1 cellular context compared by ENCODE assay signal in the genomic region with DNA sequence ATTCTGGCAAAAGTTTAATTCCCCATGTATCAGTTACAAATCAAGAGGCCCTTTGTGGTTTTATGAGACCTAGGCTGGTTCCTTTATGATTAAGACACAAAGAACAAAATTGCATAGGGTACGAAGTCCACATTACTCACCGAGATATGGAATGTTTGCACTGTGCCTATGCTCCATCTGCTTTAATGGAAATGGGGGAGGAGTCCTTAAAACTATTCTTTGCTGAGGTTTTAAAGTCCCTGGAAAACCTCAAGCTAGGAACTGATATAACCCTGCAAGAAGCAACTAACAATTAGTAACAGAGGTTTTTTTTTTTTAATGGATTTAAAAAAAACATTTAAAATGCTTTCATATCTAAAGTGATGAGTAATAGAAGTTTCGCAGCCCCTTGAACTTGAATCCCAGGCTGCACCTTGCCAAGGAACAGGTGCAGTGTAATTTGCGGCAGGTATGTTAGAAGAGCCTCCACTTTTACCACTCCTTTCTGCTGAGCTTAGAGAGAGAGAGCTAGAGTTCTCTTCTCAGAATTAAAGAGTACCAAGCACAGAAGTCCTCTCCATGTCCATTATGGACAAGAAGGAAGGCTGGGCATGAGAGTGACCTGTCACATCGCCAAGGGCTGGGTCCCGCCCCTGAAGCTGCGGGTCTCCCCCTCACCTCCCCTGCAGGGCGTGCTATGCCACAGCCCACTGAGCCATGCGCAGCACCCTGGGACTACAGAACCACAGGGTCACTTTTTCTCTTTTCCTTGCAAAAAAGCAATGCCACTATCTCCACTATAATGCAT.
A peak's percentile ranks its signal among the peaks of the same experiment; 100 is the strongest.
TF ChIP-seq lines count a peak whose summit lies in the region.

No MANE protein-coding gene starts in this region.

TF ChIP-seq in HepG2, 621 proteins besides CTCF, POLR2A, EP300 and RAD21 (continued from another document and continues in another):
- TF ChIP-seq, protein P1, sequence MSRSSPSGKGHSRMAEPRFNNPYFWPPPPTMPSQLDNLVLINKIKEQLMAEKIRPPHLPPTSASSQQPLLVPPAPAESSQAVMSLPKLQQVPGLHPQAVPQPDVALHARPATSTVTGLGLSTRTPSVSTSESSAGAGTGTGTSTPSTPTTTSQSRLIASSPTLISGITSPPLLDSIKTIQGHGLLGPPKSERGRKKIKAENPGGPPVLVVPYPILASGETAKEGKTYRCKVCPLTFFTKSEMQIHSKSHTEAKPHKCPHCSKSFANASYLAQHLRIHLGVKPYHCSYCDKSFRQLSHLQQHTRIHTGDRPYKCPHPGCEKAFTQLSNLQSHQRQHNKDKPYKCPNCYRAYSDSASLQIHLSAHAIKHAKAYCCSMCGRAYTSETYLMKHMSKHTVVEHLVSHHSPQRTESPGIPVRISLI (CRISPR knock-in tag; IDR thresholded peaks at IDR 0.05; ENCODE audit: borderline replicate concordance): peak; percentile 10; the same call in 1 of the 2 replicates
- TF ChIP-seq, protein P2, sequence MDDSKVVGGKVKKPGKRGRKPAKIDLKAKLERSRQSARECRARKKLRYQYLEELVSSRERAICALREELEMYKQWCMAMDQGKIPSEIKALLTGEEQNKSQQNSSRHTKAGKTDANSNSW (CRISPR knock-in tag; IDR thresholded peaks at IDR 0.05; ENCODE audit: borderline replicate concordance): no peak
- no peak for TF ChIP-seq KDM2A (CRISPR knock-in tag; IDR thresholded peaks at IDR 0.05; ENCODE audit: borderline replicate concordance, low read depth)
- 0 out of 2 replicates have a peak, but pooled peaks have one; percentile 47 for TF ChIP-seq SMYD3 (CRISPR knock-in tag; IDR thresholded peaks at IDR 0.05)
- TF ChIP-seq, protein P3, sequence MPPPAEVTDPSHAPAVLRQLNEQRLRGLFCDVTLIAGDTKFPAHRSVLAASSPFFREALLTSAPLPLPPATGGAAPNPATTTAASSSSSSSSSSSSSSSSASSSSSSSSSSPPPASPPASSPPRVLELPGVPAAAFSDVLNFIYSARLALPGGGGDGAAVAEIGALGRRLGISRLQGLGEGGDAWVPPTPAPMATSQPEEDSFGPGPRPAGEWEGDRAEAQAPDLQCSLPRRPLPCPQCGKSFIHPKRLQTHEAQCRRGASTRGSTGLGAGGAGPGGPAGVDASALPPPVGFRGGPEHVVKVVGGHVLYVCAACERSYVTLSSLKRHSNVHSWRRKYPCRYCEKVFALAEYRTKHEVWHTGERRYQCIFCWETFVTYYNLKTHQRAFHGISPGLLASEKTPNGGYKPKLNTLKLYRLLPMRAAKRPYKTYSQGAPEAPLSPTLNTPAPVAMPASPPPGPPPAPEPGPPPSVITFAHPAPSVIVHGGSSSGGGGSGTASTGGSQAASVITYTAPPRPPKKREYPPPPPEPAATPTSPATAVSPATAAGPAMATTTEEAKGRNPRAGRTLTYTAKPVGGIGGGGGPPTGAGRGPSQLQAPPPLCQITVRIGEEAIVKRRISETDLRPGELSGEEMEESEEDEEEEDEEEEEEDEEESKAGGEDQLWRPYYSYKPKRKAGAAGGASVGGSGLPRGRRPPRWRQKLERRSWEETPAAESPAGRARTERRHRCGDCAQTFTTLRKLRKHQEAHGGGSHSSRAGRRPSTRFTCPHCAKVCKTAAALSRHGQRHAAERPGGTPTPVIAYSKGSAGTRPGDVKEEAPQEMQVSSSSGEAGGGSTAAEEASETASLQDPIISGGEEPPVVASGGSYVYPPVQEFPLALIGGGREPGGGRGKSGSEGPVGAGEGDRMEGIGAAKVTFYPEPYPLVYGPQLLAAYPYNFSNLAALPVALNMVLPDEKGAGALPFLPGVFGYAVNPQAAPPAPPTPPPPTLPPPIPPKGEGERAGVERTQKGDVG (CRISPR knock-in tag; IDR thresholded peaks at IDR 0.05; ENCODE audit: borderline replicate concordance): no peak
- no peak for TF ChIP-seq SP1 (IDR thresholded peaks at IDR 0.05)
- no peak for TF ChIP-seq SP1 (CRISPR knock-in tag; IDR thresholded peaks at IDR 0.05)
- no peak for TF ChIP-seq U2AF2 (IDR thresholded peaks at IDR 0.05; ENCODE audit: low read depth, low read length)
- TF ChIP-seq ZNF577 (CRISPR knock-in tag; IDR thresholded peaks at IDR 0.05; ENCODE audit: borderline replicate concordance, low read depth): no peak
- 0 out of 2 replicates have a peak, but pooled peaks have one; percentile 52 for TF ChIP-seq GATA4 (IDR thresholded peaks at IDR 0.05; ENCODE audit: borderline replicate concordance, low read depth)
- no peak for TF ChIP-seq ARHGAP35 (CRISPR knock-in tag; IDR thresholded peaks at IDR 0.05; ENCODE audit: borderline replicate concordance)
- no peak for TF ChIP-seq ZFP90 (CRISPR knock-in tag; IDR thresholded peaks at IDR 0.05; ENCODE audit: borderline replicate concordance)
- TF ChIP-seq TEAD2 (CRISPR knock-in tag; IDR thresholded peaks at IDR 0.05): no peak
- TF ChIP-seq ZFP36 (IDR thresholded peaks at IDR 0.05; ENCODE audit: borderline replicate concordance, low read depth, low read length, partially characterized antibody): no peak
- no peak for TF ChIP-seq RAD51 (IDR thresholded peaks at IDR 0.05; ENCODE audit: borderline replicate concordance)
- TF ChIP-seq POLR2G (IDR thresholded peaks at IDR 0.05; ENCODE audit: low read depth, low read length): no peak; the same call in 1 of the 2 replicates
- TF ChIP-seq NFRKB (IDR thresholded peaks at IDR 0.05): no peak
- TF ChIP-seq ZNF737 (CRISPR knock-in tag; IDR thresholded peaks at IDR 0.05; ENCODE audit: borderline replicate concordance): no peak
- no peak for TF ChIP-seq ZNF788 (CRISPR knock-in tag; IDR thresholded peaks at IDR 0.05; ENCODE audit: borderline replicate concordance)
- TF ChIP-seq, protein P4, sequence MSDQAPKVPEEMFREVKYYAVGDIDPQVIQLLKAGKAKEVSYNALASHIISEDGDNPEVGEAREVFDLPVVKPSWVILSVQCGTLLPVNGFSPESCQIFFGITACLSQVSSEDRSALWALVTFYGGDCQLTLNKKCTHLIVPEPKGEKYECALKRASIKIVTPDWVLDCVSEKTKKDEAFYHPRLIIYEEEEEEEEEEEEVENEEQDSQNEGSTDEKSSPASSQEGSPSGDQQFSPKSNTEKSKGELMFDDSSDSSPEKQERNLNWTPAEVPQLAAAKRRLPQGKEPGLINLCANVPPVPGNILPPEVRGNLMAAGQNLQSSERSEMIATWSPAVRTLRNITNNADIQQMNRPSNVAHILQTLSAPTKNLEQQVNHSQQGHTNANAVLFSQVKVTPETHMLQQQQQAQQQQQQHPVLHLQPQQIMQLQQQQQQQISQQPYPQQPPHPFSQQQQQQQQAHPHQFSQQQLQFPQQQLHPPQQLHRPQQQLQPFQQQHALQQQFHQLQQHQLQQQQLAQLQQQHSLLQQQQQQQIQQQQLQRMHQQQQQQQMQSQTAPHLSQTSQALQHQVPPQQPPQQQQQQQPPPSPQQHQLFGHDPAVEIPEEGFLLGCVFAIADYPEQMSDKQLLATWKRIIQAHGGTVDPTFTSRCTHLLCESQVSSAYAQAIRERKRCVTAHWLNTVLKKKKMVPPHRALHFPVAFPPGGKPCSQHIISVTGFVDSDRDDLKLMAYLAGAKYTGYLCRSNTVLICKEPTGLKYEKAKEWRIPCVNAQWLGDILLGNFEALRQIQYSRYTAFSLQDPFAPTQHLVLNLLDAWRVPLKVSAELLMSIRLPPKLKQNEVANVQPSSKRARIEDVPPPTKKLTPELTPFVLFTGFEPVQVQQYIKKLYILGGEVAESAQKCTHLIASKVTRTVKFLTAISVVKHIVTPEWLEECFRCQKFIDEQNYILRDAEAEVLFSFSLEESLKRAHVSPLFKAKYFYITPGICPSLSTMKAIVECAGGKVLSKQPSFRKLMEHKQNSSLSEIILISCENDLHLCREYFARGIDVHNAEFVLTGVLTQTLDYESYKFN (CRISPR knock-in tag; conservative IDR thresholded peaks at IDR 0.05): peak; percentile 96
- TF ChIP-seq, protein P5, sequence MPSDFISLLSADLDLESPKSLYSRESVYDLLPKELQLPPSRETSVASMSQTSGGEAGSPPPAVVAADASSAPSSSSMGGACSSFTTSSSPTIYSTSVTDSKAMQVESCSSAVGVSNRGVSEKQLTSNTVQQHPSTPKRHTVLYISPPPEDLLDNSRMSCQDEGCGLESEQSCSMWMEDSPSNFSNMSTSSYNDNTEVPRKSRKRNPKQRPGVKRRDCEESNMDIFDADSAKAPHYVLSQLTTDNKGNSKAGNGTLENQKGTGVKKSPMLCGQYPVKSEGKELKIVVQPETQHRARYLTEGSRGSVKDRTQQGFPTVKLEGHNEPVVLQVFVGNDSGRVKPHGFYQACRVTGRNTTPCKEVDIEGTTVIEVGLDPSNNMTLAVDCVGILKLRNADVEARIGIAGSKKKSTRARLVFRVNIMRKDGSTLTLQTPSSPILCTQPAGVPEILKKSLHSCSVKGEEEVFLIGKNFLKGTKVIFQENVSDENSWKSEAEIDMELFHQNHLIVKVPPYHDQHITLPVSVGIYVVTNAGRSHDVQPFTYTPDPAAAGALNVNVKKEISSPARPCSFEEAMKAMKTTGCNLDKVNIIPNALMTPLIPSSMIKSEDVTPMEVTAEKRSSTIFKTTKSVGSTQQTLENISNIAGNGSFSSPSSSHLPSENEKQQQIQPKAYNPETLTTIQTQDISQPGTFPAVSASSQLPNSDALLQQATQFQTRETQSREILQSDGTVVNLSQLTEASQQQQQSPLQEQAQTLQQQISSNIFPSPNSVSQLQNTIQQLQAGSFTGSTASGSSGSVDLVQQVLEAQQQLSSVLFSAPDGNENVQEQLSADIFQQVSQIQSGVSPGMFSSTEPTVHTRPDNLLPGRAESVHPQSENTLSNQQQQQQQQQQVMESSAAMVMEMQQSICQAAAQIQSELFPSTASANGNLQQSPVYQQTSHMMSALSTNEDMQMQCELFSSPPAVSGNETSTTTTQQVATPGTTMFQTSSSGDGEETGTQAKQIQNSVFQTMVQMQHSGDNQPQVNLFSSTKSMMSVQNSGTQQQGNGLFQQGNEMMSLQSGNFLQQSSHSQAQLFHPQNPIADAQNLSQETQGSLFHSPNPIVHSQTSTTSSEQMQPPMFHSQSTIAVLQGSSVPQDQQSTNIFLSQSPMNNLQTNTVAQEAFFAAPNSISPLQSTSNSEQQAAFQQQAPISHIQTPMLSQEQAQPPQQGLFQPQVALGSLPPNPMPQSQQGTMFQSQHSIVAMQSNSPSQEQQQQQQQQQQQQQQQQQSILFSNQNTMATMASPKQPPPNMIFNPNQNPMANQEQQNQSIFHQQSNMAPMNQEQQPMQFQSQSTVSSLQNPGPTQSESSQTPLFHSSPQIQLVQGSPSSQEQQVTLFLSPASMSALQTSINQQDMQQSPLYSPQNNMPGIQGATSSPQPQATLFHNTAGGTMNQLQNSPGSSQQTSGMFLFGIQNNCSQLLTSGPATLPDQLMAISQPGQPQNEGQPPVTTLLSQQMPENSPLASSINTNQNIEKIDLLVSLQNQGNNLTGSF (CRISPR knock-in tag; IDR thresholded peaks at IDR 0.05): no peak
- peak; percentile 52; the same call in 1 of the 2 replicates for TF ChIP-seq FOXK1 (CRISPR knock-in tag; IDR thresholded peaks at IDR 0.05; ENCODE audit: borderline replicate concordance, low read depth)
- TF ChIP-seq, protein P6, sequence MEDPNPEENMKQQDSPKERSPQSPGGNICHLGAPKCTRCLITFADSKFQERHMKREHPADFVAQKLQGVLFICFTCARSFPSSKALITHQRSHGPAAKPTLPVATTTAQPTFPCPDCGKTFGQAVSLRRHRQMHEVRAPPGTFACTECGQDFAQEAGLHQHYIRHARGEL (CRISPR knock-in tag; IDR thresholded peaks at IDR 0.05): no peak
- TF ChIP-seq, protein P7, sequence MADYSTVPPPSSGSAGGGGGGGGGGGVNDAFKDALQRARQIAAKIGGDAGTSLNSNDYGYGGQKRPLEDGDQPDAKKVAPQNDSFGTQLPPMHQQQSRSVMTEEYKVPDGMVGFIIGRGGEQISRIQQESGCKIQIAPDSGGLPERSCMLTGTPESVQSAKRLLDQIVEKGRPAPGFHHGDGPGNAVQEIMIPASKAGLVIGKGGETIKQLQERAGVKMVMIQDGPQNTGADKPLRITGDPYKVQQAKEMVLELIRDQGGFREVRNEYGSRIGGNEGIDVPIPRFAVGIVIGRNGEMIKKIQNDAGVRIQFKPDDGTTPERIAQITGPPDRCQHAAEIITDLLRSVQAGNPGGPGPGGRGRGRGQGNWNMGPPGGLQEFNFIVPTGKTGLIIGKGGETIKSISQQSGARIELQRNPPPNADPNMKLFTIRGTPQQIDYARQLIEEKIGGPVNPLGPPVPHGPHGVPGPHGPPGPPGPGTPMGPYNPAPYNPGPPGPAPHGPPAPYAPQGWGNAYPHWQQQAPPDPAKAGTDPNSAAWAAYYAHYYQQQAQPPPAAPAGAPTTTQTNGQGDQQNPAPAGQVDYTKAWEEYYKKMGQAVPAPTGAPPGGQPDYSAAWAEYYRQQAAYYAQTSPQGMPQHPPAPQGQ (CRISPR knock-in tag; IDR thresholded peaks at IDR 0.05; ENCODE audit: borderline replicate concordance): 0 out of 2 replicates have a peak, but pooled peaks have one; percentile 29
- 0 out of 2 replicates have a peak, but pooled peaks have one; percentile 36 for TF ChIP-seq ZNF644 (CRISPR knock-in tag; IDR thresholded peaks at IDR 0.05; ENCODE audit: low read depth)
- TF ChIP-seq SP140L (CRISPR knock-in tag; IDR thresholded peaks at IDR 0.05; ENCODE audit: borderline replicate concordance): 0 out of 2 replicates have a peak, but pooled peaks have one; percentile 54
- TF ChIP-seq MATR3 (CRISPR knock-in tag; IDR thresholded peaks at IDR 0.05): no peak
- no peak for TF ChIP-seq TRIM24 (CRISPR knock-in tag; IDR thresholded peaks at IDR 0.05)
- TF ChIP-seq ZBTB8A (CRISPR knock-in tag; IDR thresholded peaks at IDR 0.05; ENCODE audit: borderline replicate concordance, low read depth): no peak
- TF ChIP-seq XBP1 (CRISPR knock-in tag; IDR thresholded peaks at IDR 0.05): no peak
- TF ChIP-seq GLI4 (CRISPR knock-in tag; IDR thresholded peaks at IDR 0.05; ENCODE audit: borderline replicate concordance): no peak
- no peak for TF ChIP-seq ZNF501 (CRISPR knock-in tag; IDR thresholded peaks at IDR 0.05)
- TF ChIP-seq, protein P8, sequence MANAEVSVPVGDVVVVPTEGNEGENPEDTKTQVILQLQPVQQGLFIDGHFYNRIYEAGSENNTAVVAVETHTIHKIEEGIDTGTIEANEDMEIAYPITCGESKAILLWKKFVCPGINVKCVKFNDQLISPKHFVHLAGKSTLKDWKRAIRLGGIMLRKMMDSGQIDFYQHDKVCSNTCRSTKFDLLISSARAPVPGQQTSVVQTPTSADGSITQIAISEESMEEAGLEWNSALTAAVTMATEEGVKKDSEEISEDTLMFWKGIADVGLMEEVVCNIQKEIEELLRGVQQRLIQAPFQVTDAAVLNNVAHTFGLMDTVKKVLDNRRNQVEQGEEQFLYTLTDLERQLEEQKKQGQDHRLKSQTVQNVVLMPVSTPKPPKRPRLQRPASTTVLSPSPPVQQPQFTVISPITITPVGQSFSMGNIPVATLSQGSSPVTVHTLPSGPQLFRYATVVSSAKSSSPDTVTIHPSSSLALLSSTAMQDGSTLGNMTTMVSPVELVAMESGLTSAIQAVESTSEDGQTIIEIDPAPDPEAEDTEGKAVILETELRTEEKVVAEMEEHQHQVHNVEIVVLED (CRISPR knock-in tag; IDR thresholded peaks at IDR 0.05; ENCODE audit: borderline replicate concordance): no peak
- TF ChIP-seq ZNF180 (CRISPR knock-in tag; IDR thresholded peaks at IDR 0.05; ENCODE audit: borderline replicate concordance, low read depth): no peak
- TF ChIP-seq SETDB1 (CRISPR knock-in tag; IDR thresholded peaks at IDR 0.05; ENCODE audit: borderline replicate concordance): no peak
- TF ChIP-seq CENPT (CRISPR knock-in tag; IDR thresholded peaks at IDR 0.05; ENCODE audit: low read depth): no peak
- no peak; the same call in 1 of the 2 replicates for TF ChIP-seq ATF1 (CRISPR knock-in tag; IDR thresholded peaks at IDR 0.05)
- 0 out of 2 replicates have a peak, but pooled peaks have one; percentile 34 for TF ChIP-seq NR2F2 (IDR thresholded peaks at IDR 0.05; ENCODE audit: borderline replicate concordance, low read depth)
- TF ChIP-seq KAT7 (CRISPR knock-in tag; IDR thresholded peaks at IDR 0.05; ENCODE audit: borderline replicate concordance): no peak
- no peak for TF ChIP-seq ZSCAN30 (CRISPR knock-in tag; IDR thresholded peaks at IDR 0.05)
- TF ChIP-seq YEATS4 (CRISPR knock-in tag; IDR thresholded peaks at IDR 0.05; ENCODE audit: borderline replicate concordance): peak; percentile 39; the same call in 1 of the 2 replicates
- no peak for TF ChIP-seq ZNF839 (CRISPR knock-in tag; IDR thresholded peaks at IDR 0.05; ENCODE audit: borderline replicate concordance)
